ENCODE assay signal across 1 cellular context in genomic region chr1:21344098-21344749, GRCh38.
TF ChIP-seq lines count a peak whose summit lies in the region.

No MANE protein-coding gene starts in this region.

TF ChIP-seq in H1, 55 proteins besides CTCF, POLR2A, EP300 and RAD21 (continued from another document):
- TF ChIP-seq CEBPB (IDR thresholded peaks at IDR 0.05; ENCODE audit: low read depth, low read length) (no peak), GTF2F1 (IDR thresholded peaks at IDR 0.05; ENCODE audit: borderline replicate concordance, low read depth, low read length) (no peak)
